Comparison of ENCODE assay signal across 8 cellular contexts in genomic region chrX:74419861-74420193, GRCh38. TPM values are rescaled to one million over a fixed set of nuclear protein-coding genes. Genes with fewer than 3 reads are reported as not detected.
DNase-seq lines count a peak whose midpoint lies in the region; ATAC-seq and TF ChIP-seq lines count a peak whose summit lies in the region.

No MANE protein-coding gene starts in this region.

- H3K4me3 ChIP-seq in left ventricle myocardium inferior = peak overlapping the region; percentile 71
- peak overlapping the region; percentile 55 to 61 (median 58) for H3K4me3 ChIP-seq in gastrocnemius medialis

- H3K4me1 ChIP-seq in left ventricle myocardium inferior = peaks cover 11% of the 10 kb centered on the region
- H3K4me1 ChIP-seq in gastrocnemius medialis = peaks cover 3 to 8% of the 10 kb centered on the region in 2 donors

- intact Hi-C loops in left ventricle myocardium inferior (cut with micrococcal nuclease) = no loop called here
- intact Hi-C loops in gastrocnemius medialis (cut with DNase I; ENCODE audit: low total_unique reads) = loop anchor here (5.0 kb wide), 2 partner anchors 128 to 192 kb away; partner anchors contain the start of gene RLIM

- H3K27me3 ChIP-seq in left ventricle myocardium inferior (ENCODE audit: low read depth) (no peaks in the 10 kb centered on the region), gastrocnemius medialis (peaks cover 0 to 2% (median 0%) of the 10 kb centered on the region in 3 donors)

- ATAC-seq in gastrocnemius medialis = no peak

- no peaks in the 10 kb centered on the region for H3K9me3 ChIP-seq in left ventricle myocardium inferior (replicated peaks)
- H3K9me3 ChIP-seq in gastrocnemius medialis = no peaks in the 10 kb centered on the region

- H3K27ac ChIP-seq in left ventricle myocardium inferior (replicated peaks) (peak overlapping the region; percentile 92), gastrocnemius medialis (peak overlapping the region; percentile 76 to 83 (median 80))

- DNase-seq in NCI-H82 (lab: John Stamatoyannopoulos, UW) (peak; percentile 49), NCI-H82 treated with DMSO at 0.1 percent for 48 hours (lab: John Stamatoyannopoulos, UW; ENCODE audit: unreplicated experiment) (no peak), left ventricle myocardium inferior (no peak), gastrocnemius medialis (no peak), AG08395 (ENCODE audit: low spot score) (no peak), OCI-M2 (lab: John Stamatoyannopoulos, UW; ENCODE audit: unreplicated experiment) (no peak), NCI-H2196 (lab: John Stamatoyannopoulos, UW; ENCODE audit: unreplicated experiment) (no peak)
- DNase-seq in activated CD8-positive, alpha-beta memory T cell treated with anti-CD3 and anti-CD28 coated beads, Interleukin-2, amount 50 U/mL, for 48 hours = peak; percentile 49

- no peak for TF ChIP-seq POLR2A in gastrocnemius medialis (IDR thresholded peaks at IDR 0.05)

- in situ Hi-C loops in gastrocnemius medialis (cut with MboI; ENCODE audit: low sequenced_read_pairs in 4 of 4) = no loop called here

- TF ChIP-seq CTCF in left ventricle myocardium inferior (IDR thresholded peaks at IDR 0.05; ENCODE audit: borderline replicate concordance) = no peak
- no peak for TF ChIP-seq CTCF in gastrocnemius medialis (IDR thresholded peaks at IDR 0.05 in 4 of 5, conservative IDR thresholded peaks at IDR 0.05 in 1 of 5)

- H3K36me3 ChIP-seq in left ventricle myocardium inferior (no peaks in the 10 kb centered on the region), gastrocnemius medialis (no peaks in the 10 kb centered on the region)

RNA-seq across cellular contexts. Expression of gene SLC16A2, which starts 1.5 kb away (rescaled TPM):
- total RNA-seq in left ventricle myocardium inferior (6.1 TPM), gastrocnemius medialis (1 to 10 TPM; 1.3 to 2.4 (median 2.1) TPM)

Comparison
In these comparisons a context has a peak if more than half of its experiments do, and no peak if none do; other contexts are left out.
1. DNase-seq: peak in NCI-H82 (single experiment) and activated CD8-positive, alpha-beta memory T cell treated with anti-CD3 and anti-CD28 coated beads, Interleukin-2, amount 50 U/mL, for 48 hours (single experiment); none in NCI-H82 treated with DMSO at 0.1 percent for 48 hours (single experiment), left ventricle myocardium inferior (single experiment), gastrocnemius medialis (0 of 2), AG08395 (single experiment), OCI-M2 (single experiment) and NCI-H2196 (single experiment).